Comparison of ENCODE assay signal across 22 cellular contexts in the genomic region with DNA sequence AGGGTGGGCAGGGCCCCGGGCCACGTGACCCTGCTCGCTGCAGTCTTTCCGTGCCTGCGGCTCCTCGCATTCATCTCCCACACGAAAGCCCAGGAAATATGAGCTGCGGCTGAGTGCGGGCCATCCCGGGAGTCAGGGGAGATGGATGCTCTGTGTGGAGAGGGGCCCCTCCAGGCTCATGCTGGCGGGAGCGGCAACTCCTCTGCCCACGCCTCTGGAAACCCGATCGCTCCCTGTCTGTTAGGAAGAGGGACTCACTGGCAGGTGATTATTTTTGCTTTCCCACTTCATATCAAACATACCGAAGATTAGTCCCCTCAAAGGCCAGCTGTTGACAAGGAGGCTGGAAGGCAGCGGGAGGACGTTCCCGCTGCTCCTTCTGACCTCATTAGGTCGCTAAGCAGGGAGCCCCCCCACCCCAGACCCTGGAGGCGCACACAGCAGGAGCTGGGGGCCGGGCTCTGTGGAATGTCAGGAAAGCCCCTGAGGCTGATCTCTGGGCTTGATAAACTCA.
A peak's percentile ranks its signal among the peaks of the same experiment; 100 is the strongest.
DNase-seq lines count a peak whose midpoint lies in the region; FAIRE-seq and TF ChIP-seq lines count a peak whose summit lies in the region.
"Had no signal": no experiment of that assay in that cellular context is flagged by ENCODE, and none has a peak within 500 bp of the region (broad histone marks: within the 10 kb centered on the region; RNA-seq: fewer than 3 reads in every experiment).

No MANE protein-coding gene starts in this region.

- H3K27ac ChIP-seq in sigmoid colon (no peak overlapping the region), tibial nerve (no peak overlapping the region)
- H3K27ac ChIP-seq: neutrophil, right atrium auricular region had no signal

- H3K4me1 Mint-ChIP-seq in chondrocyte (ENCODE audit: low read depth) = peaks cover 33% of the 10 kb centered on the region
- H3K4me1 Mint-ChIP-seq: activated naive CD4-positive, alpha-beta T cell treated with anti-CD3 and anti-CD28 coated beads, Interleukin-2, amount 50 U/mL, for 24 hours had no signal

- H3K4me3 ChIP-seq in sigmoid colon (no peak overlapping the region), tibial nerve (no peak overlapping the region)
- H3K4me3 ChIP-seq: right atrium auricular region had no signal

- TF ChIP-seq CTCF in chondrocyte (IDR thresholded peaks at IDR 0.05) (no peak), sigmoid colon (IDR thresholded peaks at IDR 0.05) (no peak), tibial nerve (IDR thresholded peaks at IDR 0.05) (no peak)

- H3K9me3 ChIP-seq in sigmoid colon (peaks cover 0 to 3% (median 1%) of the 10 kb centered on the region in 4 donors), tibial nerve (no peaks in the 10 kb centered on the region)
- H3K9me3 ChIP-seq: neutrophil, right atrium auricular region had no signal

- peak overlapping the region; percentile 42 for H3K4me3 Mint-ChIP-seq in chondrocyte (ENCODE audit: unreplicated experiment)
- H3K4me3 Mint-ChIP-seq: activated naive CD4-positive, alpha-beta T cell treated with anti-CD3 and anti-CD28 coated beads, Interleukin-2, amount 50 U/mL, for 24 hours; activated T-cell treated with anti-CD3 and anti-CD28 coated beads, Interleukin-2, amount 50 U/mL, for 72 hours; dendritic cell treated with granulocyte-macrophage colony-stimulating factor and Interleukin-4, amounts not matched to agents 40 ng/mL and 50 ng/mL, for 4 days; stimulated activated naive CD8-positive, alpha-beta T cell treated with anti-CD3 and anti-CD28 coated beads, Interleukin-15, Interleukin-2, amounts not matched to agents 100 ng/mL and 50 ng/mL, for 24 hours had no signal

- H3K4me1 ChIP-seq in sigmoid colon (no peaks in the 10 kb centered on the region), tibial nerve (no peaks in the 10 kb centered on the region)

- H3K9me3 Mint-ChIP-seq in chondrocyte (ENCODE audit: low read depth) = no peaks in the 10 kb centered on the region
- H3K9me3 Mint-ChIP-seq: activated naive CD4-positive, alpha-beta T cell treated with anti-CD3 and anti-CD28 coated beads, Interleukin-2, amount 50 U/mL, for 24 hours; activated T-cell treated with anti-CD3 and anti-CD28 coated beads, Interleukin-2, amount 50 U/mL, for 72 hours; dendritic cell treated with granulocyte-macrophage colony-stimulating factor and Interleukin-4, amounts not matched to agents 40 ng/mL and 50 ng/mL, for 4 days; stimulated activated naive CD8-positive, alpha-beta T cell treated with anti-CD3 and anti-CD28 coated beads, Interleukin-15, Interleukin-2, amounts not matched to agents 100 ng/mL and 50 ng/mL, for 24 hours had no signal

- H3K27me3 ChIP-seq in sigmoid colon (peaks cover 6 to 71% (median 18%) of the 10 kb centered on the region in 3 donors), tibial nerve (peaks cover 0 to 34% of the 10 kb centered on the region in 2 donors)
- H3K27me3 ChIP-seq: right atrium auricular region had no signal

- H3K36me3 Mint-ChIP-seq in chondrocyte (ENCODE audit: low read depth) = no peaks in the 10 kb centered on the region
- H3K36me3 Mint-ChIP-seq: activated naive CD4-positive, alpha-beta T cell treated with anti-CD3 and anti-CD28 coated beads, Interleukin-2, amount 50 U/mL, for 24 hours had no signal

- TF ChIP-seq EP300 in sigmoid colon (IDR thresholded peaks at IDR 0.05) (no peak), tibial nerve (IDR thresholded peaks at IDR 0.05) (no peak)

- peak; percentile 54 for DNase-seq in HTR-8/SVneo (ENCODE audit: insufficient read length, low spot score)
- DNase-seq in chondrocyte (ENCODE audit: low spot score) = no peak
- peak; percentile 11 for DNase-seq in iris pigment epithelial cell (ENCODE audit: low read depth)
- peak; percentile 38 for DNase-seq in sigmoid colon
- DNase-seq in tibial nerve (ENCODE audit: low spot score in 2 of 2) = no peak
- no peak for DNase-seq in cerebellum (ENCODE audit: low spot score)
- no peak for DNase-seq in kidney glomerular epithelial cell (lab: John Stamatoyannopoulos, UW)
- DNase-seq: activated CD4-positive, CD25-positive, alpha-beta regulatory T cell; activated CD8-positive, alpha-beta memory T cell treated with anti-CD3 and anti-CD28 coated beads for 24 hours; activated T-cell treated with anti-CD3 and anti-CD28 coated beads, Interleukin-2, amount 50 U/mL, for 72 hours; glutamatergic neuron; Kasumi-1; midbrain; NCI-H748 treated with DMSO at 0.1 percent for 48 hours; OCI-M1; stimulated activated CD4-positive, alpha-beta T cell treated with anti-CD3 and anti-CD28 coated beads, Interleukin-1b, Interleukin-23, amount 100 ng/mL, for 48 hours had no signal

- intact Hi-C loops in sigmoid colon (cut with DNase I) = no loop called here

- peak overlapping the region; percentile 22 for H3K27ac Mint-ChIP-seq in chondrocyte (ENCODE audit: unreplicated experiment)
- H3K27ac Mint-ChIP-seq: activated naive CD4-positive, alpha-beta T cell treated with anti-CD3 and anti-CD28 coated beads, Interleukin-2, amount 50 U/mL, for 24 hours; activated T-cell treated with anti-CD3 and anti-CD28 coated beads, Interleukin-2, amount 50 U/mL, for 72 hours; dendritic cell treated with granulocyte-macrophage colony-stimulating factor and Interleukin-4, amounts not matched to agents 40 ng/mL and 50 ng/mL, for 4 days; stimulated activated naive CD8-positive, alpha-beta T cell treated with anti-CD3 and anti-CD28 coated beads, Interleukin-15, Interleukin-2, amounts not matched to agents 100 ng/mL and 50 ng/mL, for 24 hours had no signal

- H3K36me3 ChIP-seq in sigmoid colon (no peaks in the 10 kb centered on the region), tibial nerve (no peaks in the 10 kb centered on the region)
- H3K36me3 ChIP-seq: neutrophil, right atrium auricular region had no signal

- 47 to 56% methylated on average over 22 of the region's 22 CpGs for WGBS in sigmoid colon, 2 donors
- 52 to 64% methylated on average over 21 to 22 of the region's 22 CpGs for WGBS in tibial nerve, 2 donors

- no peaks in the 10 kb centered on the region for H3K27me3 Mint-ChIP-seq in chondrocyte (ENCODE audit: low read depth)

- no peak for TF ChIP-seq POLR2A in sigmoid colon (IDR thresholded peaks at IDR 0.05)
- TF ChIP-seq POLR2A in tibial nerve (IDR thresholded peaks at IDR 0.05) = no peak

- FAIRE-seq in HTR-8/SVneo (lab: Jason Lieb, UNC) = peak; percentile 55
- FAIRE-seq: GM19239 had no signal

Comparison
In these comparisons a context has a peak if more than half of its experiments do, and no peak if none do; other contexts are left out.
1. DNase-seq: peak in HTR-8/SVneo (single experiment), iris pigment epithelial cell (single experiment) and sigmoid colon (single experiment); none in chondrocyte (single experiment), tibial nerve (0 of 2), cerebellum (single experiment) and kidney glomerular epithelial cell (single experiment).